Comparison of ENCODE assay signal across 9 cellular contexts in genomic region chr22:35552186-35552842, GRCh38. TPM values are rescaled to one million over a fixed set of nuclear protein-coding genes. Genes with fewer than 3 reads are reported as not detected.
A peak's percentile ranks its signal among the peaks of the same experiment; 100 is the strongest.
DNase-seq lines count a peak whose midpoint lies in the region; ATAC-seq and TF ChIP-seq lines count a peak whose summit lies in the region.
"Had no signal": no experiment of that assay in that cellular context is flagged by ENCODE, and none has a peak within 500 bp of the region (broad histone marks: within the 10 kb centered on the region; RNA-seq: fewer than 3 reads in every experiment).

No MANE protein-coding gene starts in this region.

- H3K4me3 Mint-ChIP-seq in neural crest cell: no peak overlapping the region

- no peak overlapping the region for H3K4me3 ChIP-seq in SJCRH30
- H3K4me3 ChIP-seq in dorsolateral prefrontal cortex: no peak overlapping the region
- H3K4me3 ChIP-seq: heart right ventricle had no signal

- no peaks in the 10 kb centered on the region for H3K36me3 ChIP-seq in SJCRH30
- H3K36me3 ChIP-seq: heart right ventricle had no signal

- H3K27ac ChIP-seq in SJCRH30 (no peak overlapping the region), dorsolateral prefrontal cortex (no peak overlapping the region)
- H3K27ac ChIP-seq: heart right ventricle had no signal

- no peaks in the 10 kb centered on the region for H3K9me3 ChIP-seq in SJCRH30 (replicated peaks)
- H3K9me3 ChIP-seq: heart right ventricle had no signal

- H3K36me3 Mint-ChIP-seq in neural crest cell (ENCODE audit: low read depth): no peaks in the 10 kb centered on the region

- H3K27me3 ChIP-seq in SJCRH30: 0 out of 2 replicates have a peak, but pooled peaks cover 4% of the 10 kb centered on the region
- H3K27me3 ChIP-seq in dorsolateral prefrontal cortex: no peaks in the 10 kb centered on the region
- H3K27me3 ChIP-seq: heart right ventricle had no signal

- no peak overlapping the region for H3K27ac Mint-ChIP-seq in neural crest cell (ENCODE audit: unreplicated experiment)

- no peak for ATAC-seq in GM18511 (IDR thresholded peaks at IDR 0.05; ENCODE audit: unreplicated experiment)

- peak; percentile 68 for DNase-seq in GM19240 (ENCODE audit: insufficient read length, low spot score)
- peak; percentile 89 to 94 for DNase-seq in SJCRH30
- peak; percentile 94 for DNase-seq in activated effector memory CD4-positive, alpha-beta T cell treated with anti-CD3 and anti-CD28 coated beads, Interleukin-2, amount 50 U/mL, for 16 hours
- DNase-seq in neural crest cell (ENCODE audit: low read depth, low spot score): peak; percentile 61
- no peak for DNase-seq in NCI-H187 treated with DMSO at 0.1 percent for 48 hours (lab: John Stamatoyannopoulos, UW)
- DNase-seq in dorsolateral prefrontal cortex: no peak
- no peak for DNase-seq in putamen (ENCODE audit: low spot score)
- DNase-seq: heart right ventricle had no signal

- peaks cover 15% of the 10 kb centered on the region for H3K4me1 Mint-ChIP-seq in neural crest cell

- peaks cover 19% of the 10 kb centered on the region for H3K27me3 Mint-ChIP-seq in neural crest cell (ENCODE audit: low read depth)

- H3K9me3 Mint-ChIP-seq in neural crest cell: no peaks in the 10 kb centered on the region

- TF ChIP-seq CTCF in neural crest cell (conservative IDR thresholded peaks at IDR 0.05) (no peak), dorsolateral prefrontal cortex (IDR thresholded peaks at IDR 0.05 in 54 of 56, conservative IDR thresholded peaks at IDR 0.05 in 2 of 56; ENCODE audit: low read depth in 1 of 56, partially characterized antibody in 56 of 56) (no peak)

- peaks cover 11% of the 10 kb centered on the region for H3K4me1 ChIP-seq in SJCRH30

- intact Hi-C loops in dorsolateral prefrontal cortex (cut with DNase I): no loop called here

RNA-seq across cellular contexts. Expression of gene RASD2, which starts 11.7 kb away (rescaled TPM):
- total RNA-seq in SJCRH30 (2014; rRNA removed; shearing (Covaris generic)): not detected in 2 replicates
- total RNA-seq in neural crest cell (not detected in 2 replicates), dorsolateral prefrontal cortex (10 to 100 TPM; 10.5 to 80.1 (median 44.5) TPM)

Comparison
In these comparisons a context has a peak if more than half of its experiments do, and no peak if none do; other contexts are left out.
1. DNase-seq: peak in GM19240 (single experiment), SJCRH30 (2 of 2), activated effector memory CD4-positive, alpha-beta T cell treated with anti-CD3 and anti-CD28 coated beads, Interleukin-2, amount 50 U/mL, for 16 hours (single experiment) and neural crest cell (single experiment); none in NCI-H187 treated with DMSO at 0.1 percent for 48 hours (single experiment), dorsolateral prefrontal cortex (0 of 10) and putamen (single experiment).
2. RNA of gene RASD2, which starts 11.7 kb away (total RNA-seq): 10.5 to 80.1 TPM in dorsolateral prefrontal cortex; not detected in SJCRH30 and not detected in neural crest cell; every median in the first group is over 10 times any median in the second.